8 cellular contexts compared by ENCODE assay signal in genomic region chr13:74290324-74290773, GRCh38.
DNase-seq lines count a peak whose midpoint lies in the region; ATAC-seq lines count a peak whose summit lies in the region.

No MANE protein-coding gene starts in this region.

- no peak overlapping the region for H3K4me3 ChIP-seq in rectal smooth muscle tissue (ENCODE audit: low read length)

- no peaks in the 10 kb centered on the region for H3K27me3 ChIP-seq in rectal smooth muscle tissue (ENCODE audit: control insufficient read depth, insufficient read depth, low read length)

- H3K4me3 Mint-ChIP-seq in activated naive CD8-positive, alpha-beta T cell treated with anti-CD3 and anti-CD28 coated beads, Interleukin-2, amount 10 ng/mL, durations not matched to agents 7 days and 5 days: peak overlapping the region; percentile 64

- peaks cover 42% of the 10 kb centered on the region for H3K4me1 Mint-ChIP-seq in activated naive CD8-positive, alpha-beta T cell treated with anti-CD3 and anti-CD28 coated beads, Interleukin-2, amount 10 ng/mL, durations not matched to agents 7 days and 5 days

- no peak overlapping the region for H3K9ac ChIP-seq in rectal smooth muscle tissue (ENCODE audit: low read length)

- no peaks in the 10 kb centered on the region for H3K36me3 ChIP-seq in rectal smooth muscle tissue (ENCODE audit: control insufficient read depth, insufficient read depth, low read length)

- POLR2A ChIA-PET in activated naive CD8-positive, alpha-beta T cell treated with anti-CD3 and anti-CD28 coated beads, Interleukin-2, amount 10 ng/mL, durations not matched to agents 7 days and 5 days (lab: Charles Lee): interaction anchor here (5.4 kb wide), 1 partner anchor 156 kb away, joined by 93 read pairs; the partner anchor contains the start of gene KLF12

- peaks cover 34% of the 10 kb centered on the region for H3K4me1 ChIP-seq in rectal smooth muscle tissue (ENCODE audit: control insufficient read depth, insufficient read depth, low read length)

- ATAC-seq in GM19324 (IDR thresholded peaks at IDR 0.05; ENCODE audit: low FRiP score, unreplicated experiment): peak; percentile 72
- ATAC-seq in HG03280 (IDR thresholded peaks at IDR 0.05; ENCODE audit: unreplicated experiment): peak; percentile 72
- peak; percentile 83 for ATAC-seq in activated naive CD8-positive, alpha-beta T cell treated with anti-CD3 and anti-CD28 coated beads, Interleukin-2, amount 10 ng/mL, durations not matched to agents 7 days and 5 days (ENCODE audit: low read depth)
- peak; percentile 94 to 95 for ATAC-seq in left cardiac atrium

- no peaks in the 10 kb centered on the region for H3K36me3 Mint-ChIP-seq in activated naive CD8-positive, alpha-beta T cell treated with anti-CD3 and anti-CD28 coated beads, Interleukin-2, amount 10 ng/mL, durations not matched to agents 7 days and 5 days

- H3K9me3 Mint-ChIP-seq in activated naive CD8-positive, alpha-beta T cell treated with anti-CD3 and anti-CD28 coated beads, Interleukin-2, amount 10 ng/mL, durations not matched to agents 7 days and 5 days: no peaks in the 10 kb centered on the region

- H3K27ac ChIP-seq in rectal smooth muscle tissue (ENCODE audit: low read depth, low read length): peak overlapping the region; percentile 43

- intact Hi-C loops in left cardiac atrium (cut with DNase I): loop anchor here in 1 of 2 donors (5.0 kb wide), 1 partner anchor 353 kb away; no protein-coding TSS in a partner anchor

- no peaks in the 10 kb centered on the region for H3K27me3 Mint-ChIP-seq in activated naive CD8-positive, alpha-beta T cell treated with anti-CD3 and anti-CD28 coated beads, Interleukin-2, amount 10 ng/mL, durations not matched to agents 7 days and 5 days

- DNase-seq in CD1c-positive myeloid dendritic cell (ENCODE audit: extremely low spot score) (peak; percentile 64), NCI-H748 treated with DMSO at 0.1 percent for 48 hours (lab: John Stamatoyannopoulos, UW) (peak; percentile 97), left cardiac atrium (no peak), NCI-H187 (lab: John Stamatoyannopoulos, UW) (no peak)
- no peak for DNase-seq in activated naive CD8-positive, alpha-beta T cell treated with anti-CD3 and anti-CD28 coated beads, Interleukin-2, amount 10 ng/mL, durations not matched to agents 7 days and 5 days

- H3K27ac Mint-ChIP-seq in activated naive CD8-positive, alpha-beta T cell treated with anti-CD3 and anti-CD28 coated beads, Interleukin-2, amount 10 ng/mL, durations not matched to agents 7 days and 5 days: peak overlapping the region; percentile 74

Comparison
In these comparisons a context has a peak if more than half of its experiments do, and no peak if none do; other contexts are left out.
1. DNase-seq: peak in CD1c-positive myeloid dendritic cell (single experiment) and NCI-H748 treated with DMSO at 0.1 percent for 48 hours (single experiment); none in activated naive CD8-positive, alpha-beta T cell treated with anti-CD3 and anti-CD28 coated beads, Interleukin-2, amount 10 ng/mL, durations not matched to agents 7 days and 5 days (single experiment), left cardiac atrium (single experiment) and NCI-H187 (0 of 2).
2. Peak in every context shown above with its lines, with median percentiles within 50 percentile points of each other: ATAC-seq.